In the genomic region with DNA sequence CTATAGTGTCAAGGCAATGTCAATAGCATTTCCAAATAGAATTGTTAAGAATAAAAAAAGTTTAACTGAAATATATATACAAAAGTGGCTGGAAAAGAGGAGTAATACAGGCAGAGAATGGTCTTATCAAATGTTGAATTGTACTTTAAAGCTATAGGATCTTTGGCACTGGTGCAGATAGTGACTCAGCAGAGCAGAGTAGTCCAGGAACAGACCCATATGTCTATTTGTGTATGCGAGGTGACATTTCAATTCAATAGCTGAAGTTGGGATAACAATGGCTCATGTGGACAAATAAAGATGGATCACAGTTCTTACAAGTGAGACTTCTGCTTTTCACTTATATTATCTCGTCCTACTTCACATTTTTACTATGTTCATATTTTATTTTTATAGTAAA, we compare ENCODE assay signal across 24 cellular contexts.
DNase-seq lines count a peak whose midpoint lies in the region; TF ChIP-seq lines count a peak whose summit lies in the region.
"Had no signal": no experiment of that assay in that cellular context is flagged by ENCODE, and none has a peak within 500 bp of the region (broad histone marks: within the 10 kb centered on the region; RNA-seq: fewer than 3 reads in every experiment).

No MANE protein-coding gene starts in this region.

- no peak for TF ChIP-seq CTCF in cardiac muscle cell (IDR thresholded peaks at IDR 0.05; ENCODE audit: low read depth, low read length)
- no peak for TF ChIP-seq CTCF in brain microvascular endothelial cell (IDR thresholded peaks at IDR 0.05; ENCODE audit: low read depth, low read length, missing control alignments)

- H3K36me3 ChIP-seq in cardiac muscle cell (no peaks in the 10 kb centered on the region), brain microvascular endothelial cell (replicated peaks) (no peaks in the 10 kb centered on the region)
- H3K36me3 ChIP-seq: thyroid gland, WERI-Rb-1 had no signal

- H3K27ac ChIP-seq in cardiac muscle cell (no peak overlapping the region), brain microvascular endothelial cell (no peak overlapping the region)
- H3K27ac ChIP-seq: coronary artery, thyroid gland, WERI-Rb-1 had no signal

- no peak overlapping the region for H3K4me3 ChIP-seq in cardiac muscle cell
- no peak overlapping the region for H3K4me3 ChIP-seq in brain microvascular endothelial cell (ENCODE audit: low read depth, low read length)
- H3K4me3 ChIP-seq: coronary artery, GM23338, thyroid gland had no signal

- in situ Hi-C loops in brain microvascular endothelial cell (cut with HindIII; ENCODE audit: low pct_ligation_motif_present, low sequenced_read_pairs) = no loop called here

- DNase-seq in cardiac muscle cell (ENCODE audit: low read depth in 1 of 2, low spot score in 1 of 2) (peak; percentile 19 to 32), cardiac septum (ENCODE audit: low spot score) (no peak), NCI-H226 (peak; percentile 6), brain microvascular endothelial cell (peak; percentile 35), AG20443 (ENCODE audit: low spot score) (no peak), DMS114 treated with DMSO at 0.1 percent for 48 hours (lab: John Stamatoyannopoulos, UW; ENCODE audit: unreplicated experiment) (no peak), HCEC 1CT (no peak), NCI-H187 treated with DMSO at 0.1 percent for 48 hours (lab: John Stamatoyannopoulos, UW) (no peak)
- DNase-seq: activated CD4-positive, alpha-beta memory T cell treated with anti-CD3 and anti-CD28 coated beads for 36 hours; activated naive CD4-positive, alpha-beta T cell treated with anti-CD3 and anti-CD28 coated beads, Interleukin-2, amount 50 U/mL, for 16 hours; activated T-cell treated with anti-CD3 and anti-CD28 coated beads, Interleukin-2, amount 50 U/mL, for 24 hours; CD8-positive, alpha-beta T cell; hypothalamus; Kasumi-1; kidney glomerular epithelial cell; mesendoderm; natural killer cell; NCI-H2227 treated with DMSO at 0.1 percent for 48 hours; stimulated activated naive CD4-positive, alpha-beta T cell; T-helper 1 cell; thyroid gland; WERI-Rb-1 had no signal

- H3K9me3 ChIP-seq in cardiac muscle cell (ENCODE audit: low read depth) = no peaks in the 10 kb centered on the region
- H3K9me3 ChIP-seq: thyroid gland had no signal

- intact Hi-C loops in cardiac septum (cut with DNase I) = no loop called here

- H3K4me1 ChIP-seq in cardiac muscle cell (ENCODE audit: low read depth) = peaks cover 16% of the 10 kb centered on the region
- H3K4me1 ChIP-seq: thyroid gland had no signal

- H3K27me3 ChIP-seq in cardiac muscle cell = no peaks in the 10 kb centered on the region
- H3K27me3 ChIP-seq in brain microvascular endothelial cell (replicated peaks) = no peaks in the 10 kb centered on the region
- H3K27me3 ChIP-seq: thyroid gland had no signal

Comparison
In these comparisons a context has a peak if more than half of its experiments do, and no peak if none do; other contexts are left out.
1. DNase-seq: peak in cardiac muscle cell (2 of 2), NCI-H226 (single experiment) and brain microvascular endothelial cell (single experiment); none in cardiac septum (single experiment), AG20443 (single experiment), DMS114 treated with DMSO at 0.1 percent for 48 hours (single experiment), HCEC 1CT (single experiment) and NCI-H187 treated with DMSO at 0.1 percent for 48 hours (single experiment).